8 cellular contexts compared by ENCODE assay signal in genomic region chr2:174681983-174682577, GRCh38.
DNase-seq lines count a peak whose midpoint lies in the region; ATAC-seq and TF ChIP-seq lines count a peak whose summit lies in the region.

No MANE protein-coding gene starts in this region.

- peak overlapping the region; percentile 68 for H3K27ac Mint-ChIP-seq in activated T-cell treated with anti-CD3 and anti-CD28 coated beads, Interleukin-2, amount 50 U/mL, for 72 hours

- peaks cover 0 to 4% of the 10 kb centered on the region in 2 donors for H3K36me3 Mint-ChIP-seq in activated T-cell treated with anti-CD3 and anti-CD28 coated beads, Interleukin-2, amount 50 U/mL, for 72 hours (ENCODE audit: insufficient read depth in 2 of 2)

- ATAC-seq in GM21723 (IDR thresholded peaks at IDR 0.05; ENCODE audit: unreplicated experiment): peak; percentile 42
- peak; percentile 59 to 65 for ATAC-seq in activated T-cell treated with anti-CD3 and anti-CD28 coated beads, Interleukin-2, amount 50 U/mL, for 72 hours (replicated peaks in 1 of 2)

- TF ChIP-seq CTCF in Loucy (conservative IDR thresholded peaks at IDR 0.05; ENCODE audit: low read length) (no peak), foreskin fibroblast (IDR thresholded peaks at IDR 0.05; ENCODE audit: low read depth, low read length) (no peak), osteoblast (IDR thresholded peaks at IDR 0.05; ENCODE audit: extremely low read depth, low read depth, low read length) (no peak)

- no peaks in the 10 kb centered on the region for H3F3A ChIP-seq in Loucy (ENCODE audit: low read depth)

- H3K4me1 Mint-ChIP-seq in activated T-cell treated with anti-CD3 and anti-CD28 coated beads, Interleukin-2, amount 50 U/mL, for 72 hours (ENCODE audit: low read depth): peaks cover 70% of the 10 kb centered on the region

- no peaks in the 10 kb centered on the region for H3K9me3 ChIP-seq in Loucy (ENCODE audit: insufficient read depth, low read depth, low read length)
- no peaks in the 10 kb centered on the region for H3K9me3 ChIP-seq in osteoblast (ENCODE audit: low read depth, low read length)

- H2AFZ ChIP-seq in Loucy (ENCODE audit: low read length) (peak overlapping the region; percentile 96), osteoblast (ENCODE audit: low read length) (peak overlapping the region; percentile 78)

- peak overlapping the region; percentile 91 for H3K9ac ChIP-seq in Loucy (ENCODE audit: low read depth, low read length, poor library complexity, severe bottlenecking)

- peak overlapping the region; percentile 86 for H3K27ac ChIP-seq in osteoblast (ENCODE audit: low read depth, low read length)

- peak overlapping the region; percentile 81 to 84 for H3K4me3 Mint-ChIP-seq in activated T-cell treated with anti-CD3 and anti-CD28 coated beads, Interleukin-2, amount 50 U/mL, for 72 hours

- H3K27me3 ChIP-seq in Loucy (ENCODE audit: insufficient read depth, low read length, poor library complexity, severe bottlenecking) (no peaks in the 10 kb centered on the region), osteoblast (ENCODE audit: insufficient read depth, low read length) (no peaks in the 10 kb centered on the region)

- no peaks in the 10 kb centered on the region for H3K9me3 Mint-ChIP-seq in activated T-cell treated with anti-CD3 and anti-CD28 coated beads, Interleukin-2, amount 50 U/mL, for 72 hours

- H3K4me2 ChIP-seq in Loucy (ENCODE audit: low read depth, low read length, poor library complexity, severe bottlenecking) (peak overlapping the region; percentile 82), osteoblast (ENCODE audit: insufficient read depth, low read length) (peak overlapping the region; percentile 84)

- peaks cover 6% of the 10 kb centered on the region for H3K27me3 Mint-ChIP-seq in activated T-cell treated with anti-CD3 and anti-CD28 coated beads, Interleukin-2, amount 50 U/mL, for 72 hours (ENCODE audit: low read depth)

- peaks cover 41% of the 10 kb centered on the region for H3K79me2 ChIP-seq in Loucy (ENCODE audit: insufficient read depth, low read length)
- H3K79me2 ChIP-seq in osteoblast (ENCODE audit: insufficient read depth, low read length): peaks cover 50% of the 10 kb centered on the region

- H3K36me3 ChIP-seq in Loucy (ENCODE audit: insufficient read depth, low read length): no peaks in the 10 kb centered on the region
- H3K36me3 ChIP-seq in osteoblast (ENCODE audit: insufficient read depth, low read length): peaks cover 6% of the 10 kb centered on the region

- no peaks in the 10 kb centered on the region for H3K9me2 ChIP-seq in Loucy (replicated peaks; ENCODE audit: low read depth, low read length)

- H3K4me1 ChIP-seq in Loucy (ENCODE audit: insufficient read depth, low read length, poor library complexity, severe bottlenecking) (peaks cover 47% of the 10 kb centered on the region), osteoblast (ENCODE audit: insufficient read depth, low read length) (peaks cover 12% of the 10 kb centered on the region)

- H4K20me1 ChIP-seq in Loucy (ENCODE audit: insufficient read depth, low read length, poor library complexity, severe bottlenecking) (peaks cover 3% of the 10 kb centered on the region), osteoblast (ENCODE audit: insufficient read depth, low read length) (no peaks in the 10 kb centered on the region)

- DNase-seq in GM03348 (ENCODE audit: low spot score) (peak; percentile 82), foreskin fibroblast (peak in 1 of 2 donors; percentile 67), osteoblast (ENCODE audit: insufficient read length, low spot score, missing footprints) (peak; percentile 94), SIG-M5 (lab: John Stamatoyannopoulos, UW) (no peak), NCI-H128 (lab: John Stamatoyannopoulos, UW; ENCODE audit: unreplicated experiment) (no peak)
- peak; percentile 61 to 68 for DNase-seq in activated T-cell treated with anti-CD3 and anti-CD28 coated beads, Interleukin-2, amount 50 U/mL, for 72 hours

- H3K4me3 ChIP-seq in Loucy (ENCODE audit: low read length, poor library complexity, severe bottlenecking): peak overlapping the region; percentile 94
- peak overlapping the region; percentile 79 to 86 for H3K4me3 ChIP-seq in foreskin fibroblast (ENCODE audit: low read depth in 1 of 2, low read length in 2 of 2)
- peak overlapping the region; percentile 84 for H3K4me3 ChIP-seq in osteoblast (ENCODE audit: insufficient read depth, low read length)

Comparison
In these comparisons a context has a peak if more than half of its experiments do, and no peak if none do; other contexts are left out.
1. DNase-seq: peak in GM03348 (single experiment), activated T-cell treated with anti-CD3 and anti-CD28 coated beads, Interleukin-2, amount 50 U/mL, for 72 hours (2 of 2) and osteoblast (single experiment); none in SIG-M5 (single experiment) and NCI-H128 (single experiment).
2. Peak in every context shown above with its lines, with median percentiles within 50 percentile points of each other: H3K4me3 ChIP-seq.